In genomic region chr13:99415851-99416331, GRCh38 we compare ENCODE assay signal across 18 cellular contexts.
DNase-seq lines count a peak whose midpoint lies in the region; ATAC-seq and TF ChIP-seq lines count a peak whose summit lies in the region.
"Had no signal": no experiment of that assay in that cellular context is flagged by ENCODE, and none has a peak within 500 bp of the region (broad histone marks: within the 10 kb centered on the region; RNA-seq: fewer than 3 reads in every experiment).

No MANE protein-coding gene starts in this region.

- H3K4me3 ChIP-seq in left ventricle myocardium inferior (no peak overlapping the region), left lung (no peak overlapping the region), tibial artery (no peak overlapping the region)
- H3K4me3 ChIP-seq: GM23248, lower lobe of right lung had no signal

- DNase-seq in left ventricle myocardium superior = no peak
- DNase-seq in left ventricle myocardium inferior = no peak
- peak; percentile 54 for DNase-seq in activated T-cell treated with anti-CD3 and anti-CD28 coated beads, Interleukin-2, amount 50 U/mL, for 4 hours
- DNase-seq in left lung = no peak
- DNase-seq in tibial artery = peak; percentile 20 to 65
- no peak for DNase-seq in HK-2 (ENCODE audit: unreplicated experiment)
- no peak for DNase-seq in NCI-H1417 treated with DMSO at 0.1 percent for 48 hours (lab: John Stamatoyannopoulos, UW)
- DNase-seq: caudate nucleus; DMS 273 treated with DMSO at 0.1 percent for 48 hours; GM23248; lower lobe of right lung; NCI-H2029 treated with DMSO at 0.1 percent for 48 hours; NCI-H524; PC-3; stimulated activated naive B cell treated with anti-CD40 and anti-IgM and Interleukin-4, amounts not matched to agents 10 μg/mL and 1 μg/mL and 100 μg/mL, for 72 hours had no signal

- H3K27ac ChIP-seq in left ventricle myocardium inferior (replicated peaks) (no peak overlapping the region), left lung (no peak overlapping the region), tibial artery (no peak overlapping the region)
- H3K27ac ChIP-seq: GM23248, lower lobe of right lung had no signal

- H3K4me3 Mint-ChIP-seq in activated T-cell treated with anti-CD3 and anti-CD28 coated beads, Interleukin-2, amount 50 U/mL, for 4 hours = no peak overlapping the region
- H3K4me3 Mint-ChIP-seq: activated naive CD8-positive, alpha-beta T cell; nephron; stimulated activated naive B cell treated with anti-CD40 and anti-IgM and Interleukin-4, amounts not matched to agents 10 μg/mL and 1 μg/mL and 100 μg/mL, for 72 hours had no signal

- H3K27me3 Mint-ChIP-seq in activated T-cell treated with anti-CD3 and anti-CD28 coated beads, Interleukin-2, amount 50 U/mL, for 4 hours (ENCODE audit: low read depth) = no peaks in the 10 kb centered on the region
- H3K27me3 Mint-ChIP-seq: activated naive CD8-positive, alpha-beta T cell; stimulated activated naive B cell treated with anti-CD40 and anti-IgM and Interleukin-4, amounts not matched to agents 10 μg/mL and 1 μg/mL and 100 μg/mL, for 72 hours had no signal

- peaks cover 3% of the 10 kb centered on the region for H3K36me3 Mint-ChIP-seq in activated T-cell treated with anti-CD3 and anti-CD28 coated beads, Interleukin-2, amount 50 U/mL, for 4 hours (ENCODE audit: insufficient read depth)

- intact Hi-C loops in left ventricle myocardium superior (cut with micrococcal nuclease) (no loop called here), left ventricle myocardium inferior (cut with micrococcal nuclease) (no loop called here), left lung (cut with DNase I) (no loop called here), tibial artery (cut with DNase I; ENCODE audit: low total_unique reads) (no loop called here)

- H3K27me3 ChIP-seq in left ventricle myocardium inferior (ENCODE audit: low read depth) (peaks cover 63% of the 10 kb centered on the region), left lung (peaks cover 0 to 26% of the 10 kb centered on the region in 2 donors), tibial artery (peaks cover 0 to 15% of the 10 kb centered on the region in 2 donors)

- ATAC-seq in left ventricle myocardium superior = peak; percentile 36
- peak; percentile 64 to 65 for ATAC-seq in activated T-cell treated with anti-CD3 and anti-CD28 coated beads, Interleukin-2, amount 50 U/mL, for 4 hours
- peak; percentile 46 for ATAC-seq in left lung
- ATAC-seq in HG03457 (IDR thresholded peaks at IDR 0.05; ENCODE audit: unreplicated experiment) = no peak
- ATAC-seq: PC-3; stimulated activated naive B cell treated with anti-CD40 and anti-IgM and Interleukin-4, amounts not matched to agents 10 μg/mL and 1 μg/mL and 100 μg/mL, for 72 hours had no signal

- H3K36me3 ChIP-seq in left ventricle myocardium inferior (no peaks in the 10 kb centered on the region), left lung (no peaks in the 10 kb centered on the region), tibial artery (no peaks in the 10 kb centered on the region)
- H3K36me3 ChIP-seq: lower lobe of right lung had no signal

- H3K4me1 Mint-ChIP-seq in activated T-cell treated with anti-CD3 and anti-CD28 coated beads, Interleukin-2, amount 50 U/mL, for 4 hours (ENCODE audit: low read depth) = peaks cover 49% of the 10 kb centered on the region

- TF ChIP-seq CTCF in left ventricle myocardium inferior (IDR thresholded peaks at IDR 0.05; ENCODE audit: borderline replicate concordance) = no peak
- no peak for TF ChIP-seq CTCF in left lung (IDR thresholded peaks at IDR 0.05)
- TF ChIP-seq CTCF in tibial artery (IDR thresholded peaks at IDR 0.05) = no peak

- peaks cover 5% of the 10 kb centered on the region for H3K9me3 Mint-ChIP-seq in activated T-cell treated with anti-CD3 and anti-CD28 coated beads, Interleukin-2, amount 50 U/mL, for 4 hours

- peaks cover 6% of the 10 kb centered on the region for H3K9me3 ChIP-seq in left ventricle myocardium inferior (replicated peaks)
- no peaks in the 10 kb centered on the region for H3K9me3 ChIP-seq in left lung
- H3K9me3 ChIP-seq in tibial artery = no peaks in the 10 kb centered on the region
- H3K9me3 ChIP-seq: lower lobe of right lung had no signal

- H3K4me1 ChIP-seq in left ventricle myocardium inferior (no peaks in the 10 kb centered on the region), left lung (peaks cover 0 to 12% of the 10 kb centered on the region in 2 donors), tibial artery (no peaks in the 10 kb centered on the region)
- H3K4me1 ChIP-seq: lower lobe of right lung had no signal

Comparison
In these comparisons a context has a peak if more than half of its experiments do, and no peak if none do; other contexts are left out.
1. DNase-seq: peak in activated T-cell treated with anti-CD3 and anti-CD28 coated beads, Interleukin-2, amount 50 U/mL, for 4 hours (single experiment) and tibial artery (2 of 2); none in left ventricle myocardium superior (single experiment), left ventricle myocardium inferior (single experiment), left lung (0 of 2), HK-2 (single experiment) and NCI-H1417 treated with DMSO at 0.1 percent for 48 hours (single experiment).